In the genomic region with DNA sequence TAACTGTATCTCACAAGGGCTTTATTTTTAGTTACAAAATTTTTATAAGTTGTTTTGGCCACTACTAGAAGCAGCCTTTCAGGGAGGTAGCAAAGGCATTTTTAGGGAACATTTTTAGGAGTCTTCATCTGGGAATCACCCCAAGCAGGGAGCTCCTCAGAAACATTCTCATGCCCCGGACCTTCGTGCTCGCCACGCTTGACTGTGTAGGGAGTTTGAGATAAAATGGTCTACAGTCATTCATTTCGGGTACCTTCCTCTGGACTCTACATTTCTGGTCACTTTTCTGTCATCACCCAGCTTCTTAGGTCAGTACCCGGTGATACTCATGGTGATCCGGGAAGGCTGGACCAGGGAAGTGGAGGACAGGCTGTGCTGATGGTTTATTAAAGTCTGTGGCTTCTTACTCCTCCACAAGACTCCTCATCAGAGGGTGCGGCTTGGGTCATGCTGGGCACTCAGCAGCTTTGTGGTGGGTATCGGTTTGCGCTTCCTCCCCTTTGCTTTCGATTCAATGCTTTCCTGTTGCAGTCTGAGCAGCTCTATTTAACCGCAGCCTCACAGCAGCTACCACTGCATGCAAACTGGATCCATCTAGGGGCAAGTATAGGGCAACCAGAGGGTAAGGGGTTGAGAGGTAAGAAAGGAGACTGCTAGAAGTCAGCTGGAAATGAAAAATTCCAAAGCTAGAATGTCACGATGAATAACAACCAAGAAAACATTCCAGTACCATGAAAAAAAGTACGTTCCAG, we compare ENCODE assay signal across 8 cellular contexts. TPM values are rescaled to one million over a fixed set of nuclear protein-coding genes. Genes with fewer than 3 reads are reported as not detected.
DNase-seq lines count a peak whose midpoint lies in the region; ATAC-seq lines count a peak whose summit lies in the region.
"Not testable (repeated sequence)": the region's sequence is repeated elsewhere in the genome, so short reads cannot be mapped to it uniquely, and the experiment has no call there.

No MANE protein-coding gene starts in this region.

- not testable (repeated sequence) for H3K4me3 ChIP-seq in effector memory CD4-positive, alpha-beta T cell (ENCODE audit: insufficient read depth, low read depth, low read length, poor library complexity, severe bottlenecking)

- H3K9me3 ChIP-seq in effector memory CD4-positive, alpha-beta T cell (ENCODE audit: control insufficient read depth, low read length): not testable (repeated sequence)

- peak; percentile 87 for DNase-seq in EH (ENCODE audit: low read depth)
- DNase-seq in SIG-M5 (lab: John Stamatoyannopoulos, UW): peak; percentile 7
- peak; percentile 68 for DNase-seq in activated CD8-positive, alpha-beta memory T cell treated with anti-CD3 and anti-CD28 coated beads, Interleukin-2, amount 50 U/mL, for 48 hours
- DNase-seq in effector memory CD4-positive, alpha-beta T cell: peak; percentile 37 to 39 (median 39)
- DNase-seq in natural killer cell treated with Interleukin-12 subunit alpha and Interleukin-12 subunit beta and Interleukin-15 and Interleukin-18, amount 100 ng/mL, for 72 hours (ENCODE audit: low spot score): peak; percentile 83
- DNase-seq in stimulated activated CD8-positive, alpha-beta memory T cell treated with anti-CD3 and anti-CD28 coated beads, Interleukin-7, amount 100 ng/mL, for 1 hour (ENCODE audit: low read depth in 2 of 2): peak; percentile 13 to 35

- not testable (repeated sequence) for H3K4me1 ChIP-seq in effector memory CD4-positive, alpha-beta T cell (ENCODE audit: control insufficient read depth, insufficient read depth, low read length, poor library complexity, severe bottlenecking)

- H3K4me1 Mint-ChIP-seq in natural killer cell treated with Interleukin-12 subunit alpha and Interleukin-12 subunit beta and Interleukin-15 and Interleukin-18, amount 100 ng/mL, for 72 hours (ENCODE audit: low read depth in 2 of 2): peaks cover 24 to 33% of the 10 kb centered on the region in 2 donors

- peak overlapping the region; percentile 77 for H3K4me3 Mint-ChIP-seq in natural killer cell treated with Interleukin-12 subunit alpha and Interleukin-12 subunit beta and Interleukin-15 and Interleukin-18, amount 100 ng/mL, for 72 hours

- not testable (repeated sequence) for H3K9me3 Mint-ChIP-seq in natural killer cell treated with Interleukin-12 subunit alpha and Interleukin-12 subunit beta and Interleukin-15 and Interleukin-18, amount 100 ng/mL, for 72 hours

- not testable (repeated sequence) for H3K27me3 Mint-ChIP-seq in natural killer cell treated with Interleukin-12 subunit alpha and Interleukin-12 subunit beta and Interleukin-15 and Interleukin-18, amount 100 ng/mL, for 72 hours

- not testable (repeated sequence) for H3K27me3 ChIP-seq in effector memory CD4-positive, alpha-beta T cell (replicated peaks; ENCODE audit: control insufficient read depth, insufficient read depth, low read length, poor library complexity, severe bottlenecking)

- ATAC-seq in GM21423 (IDR thresholded peaks at IDR 0.05; ENCODE audit: unreplicated experiment) (peak; percentile 99), HG03342 (IDR thresholded peaks at IDR 0.05; ENCODE audit: unreplicated experiment) (peak; percentile 99)
- ATAC-seq in natural killer cell treated with Interleukin-12 subunit alpha and Interleukin-12 subunit beta and Interleukin-15 and Interleukin-18, amount 100 ng/mL, for 72 hours: peak; percentile 96 to 98

- not testable (repeated sequence) for H3K36me3 Mint-ChIP-seq in natural killer cell treated with Interleukin-12 subunit alpha and Interleukin-12 subunit beta and Interleukin-15 and Interleukin-18, amount 100 ng/mL, for 72 hours

- H3K36me3 ChIP-seq in effector memory CD4-positive, alpha-beta T cell (ENCODE audit: control insufficient read depth, insufficient read depth, low read length): not testable (repeated sequence)

- H3K27ac ChIP-seq in effector memory CD4-positive, alpha-beta T cell (ENCODE audit: insufficient read depth, low read length, poor library complexity, severe bottlenecking): not testable (repeated sequence)

- H3K27ac Mint-ChIP-seq in natural killer cell treated with Interleukin-12 subunit alpha and Interleukin-12 subunit beta and Interleukin-15 and Interleukin-18, amount 100 ng/mL, for 72 hours: peak overlapping the region; percentile 69 to 82

RNA-seq across cellular contexts. Expression of gene SEC22B, which starts 33.6 kb away (rescaled TPM):
- 10 to 100 TPM; 23.9 to 29.7 TPM for total RNA-seq in natural killer cell treated with Interleukin-12 subunit alpha and Interleukin-12 subunit beta and Interleukin-15 and Interleukin-18, amount 100 ng/mL, for 72 hours

Comparison
In these comparisons a context has a peak if more than half of its experiments do, and no peak if none do; other contexts are left out.
1. DNase-seq: peak in every context shown above with its lines; median percentile 87 in EH; 83 in natural killer cell treated with Interleukin-12 subunit alpha and Interleukin-12 subunit beta and Interleukin-15 and Interleukin-18, amount 100 ng/mL, for 72 hours; 68 in activated CD8-positive, alpha-beta memory T cell treated with anti-CD3 and anti-CD28 coated beads, Interleukin-2, amount 50 U/mL, for 48 hours; 39 in effector memory CD4-positive, alpha-beta T cell; 24 in stimulated activated CD8-positive, alpha-beta memory T cell treated with anti-CD3 and anti-CD28 coated beads, Interleukin-7, amount 100 ng/mL, for 1 hour; 7 in SIG-M5.